Comparison of ENCODE assay signal across 8 cellular contexts in genomic region chr11:17979770-17980371, GRCh38. TPM values are rescaled to one million over a fixed set of nuclear protein-coding genes. Genes with fewer than 3 reads are reported as not detected.
DNase-seq lines count a peak whose midpoint lies in the region; ATAC-seq, FAIRE-seq and TF ChIP-seq lines count a peak whose summit lies in the region.

No MANE protein-coding gene starts in this region.

- H3K36me3 ChIP-seq in esophagus squamous epithelium = peaks cover 0 to 59% (median 3%) of the 10 kb centered on the region in 3 donors
- peaks cover 0 to 5% of the 10 kb centered on the region in 2 donors for H3K36me3 ChIP-seq in neuronal stem cell (replicated peaks in 1 of 2; ENCODE audit: control insufficient read depth in 2 of 2, insufficient read depth in 2 of 2, low read length in 2 of 2)
- H3K36me3 ChIP-seq in aorta (ENCODE audit: control insufficient read depth in 1 of 2, insufficient read depth in 2 of 2, low read length in 1 of 2) = peaks cover 2 to 11% of the 10 kb centered on the region in 2 donors

- H3K27me3 ChIP-seq in esophagus squamous epithelium = no peaks in the 10 kb centered on the region
- H3K27me3 ChIP-seq in neuronal stem cell (ENCODE audit: control insufficient read depth in 3 of 3, insufficient read depth in 3 of 3, low read depth in 1 of 3, low read length in 3 of 3) = no peaks in the 10 kb centered on the region
- no peaks in the 10 kb centered on the region for H3K27me3 ChIP-seq in aorta (ENCODE audit: control insufficient read depth in 1 of 2, insufficient read depth in 2 of 2, low read length in 1 of 2)

- no peak overlapping the region for H3K14ac ChIP-seq in neuronal stem cell (ENCODE audit: low read length)

- no peak overlapping the region for H2BK5ac ChIP-seq in neuronal stem cell (ENCODE audit: low read length)

- no peak overlapping the region for H2AK5ac ChIP-seq in neuronal stem cell (ENCODE audit: low read depth, low read length)

- no peak overlapping the region for H2BK15ac ChIP-seq in neuronal stem cell (ENCODE audit: low read length)

- H4K91ac ChIP-seq in neuronal stem cell (ENCODE audit: low read depth, low read length, poor library complexity) = no peak overlapping the region

- no peak overlapping the region for H3K27ac Mint-ChIP-seq in activated CD8-positive, alpha-beta T cell treated with anti-CD3 and anti-CD28 coated beads for 36 hours

- H3K4me1 Mint-ChIP-seq in activated CD8-positive, alpha-beta T cell treated with anti-CD3 and anti-CD28 coated beads for 36 hours (ENCODE audit: low read depth) = no peaks in the 10 kb centered on the region

- POLR2A ChIA-PET in activated CD8-positive, alpha-beta T cell treated with anti-CD3 and anti-CD28 coated beads for 36 hours (lab: Charles Lee) = interaction anchor here (1.7 kb wide), 1 partner anchor 11 kb away, joined by 5 read pairs; no protein-coding TSS in a partner anchor

- no peak overlapping the region for H2BK120ac ChIP-seq in neuronal stem cell (ENCODE audit: low read depth, low read length)

- no peak overlapping the region for H3K4ac ChIP-seq in neuronal stem cell (ENCODE audit: low read length)

- no peak overlapping the region for H2AFZ ChIP-seq in neuronal stem cell (ENCODE audit: low read length)

- H3K9me3 Mint-ChIP-seq in activated CD8-positive, alpha-beta T cell treated with anti-CD3 and anti-CD28 coated beads for 36 hours = no peaks in the 10 kb centered on the region

- peaks cover 0 to 19% (median 0%) of the 10 kb centered on the region in 3 donors for H3K4me1 ChIP-seq in esophagus squamous epithelium
- H3K4me1 ChIP-seq in neuronal stem cell (ENCODE audit: control insufficient read depth in 2 of 2, insufficient read depth in 1 of 2, low read depth in 1 of 2, low read length in 2 of 2) = no peaks in the 10 kb centered on the region
- peaks cover 0 to 4% of the 10 kb centered on the region in 2 donors for H3K4me1 ChIP-seq in aorta (ENCODE audit: control insufficient read depth in 1 of 2, insufficient read depth in 2 of 2, low read length in 2 of 2)

- no peak overlapping the region for H3K4me3 Mint-ChIP-seq in activated CD8-positive, alpha-beta T cell treated with anti-CD3 and anti-CD28 coated beads for 36 hours

- no peak overlapping the region for H3K27ac ChIP-seq in esophagus squamous epithelium
- no peak overlapping the region for H3K27ac ChIP-seq in neuronal stem cell (replicated peaks; ENCODE audit: low read length)
- H3K27ac ChIP-seq in aorta (ENCODE audit: low read depth in 1 of 2, low read length in 2 of 2) = no peak overlapping the region

- no peak overlapping the region for H3K4me2 ChIP-seq in neuronal stem cell (ENCODE audit: insufficient read depth, low read length, poor library complexity, severe bottlenecking)

- no peak overlapping the region for H3K18ac ChIP-seq in neuronal stem cell (ENCODE audit: low read length)

- intact Hi-C loops in activated CD8-positive, alpha-beta T cell treated with anti-CD3 and anti-CD28 coated beads for 36 hours (cut with micrococcal nuclease) = loop anchor here (2.0 kb wide), 2 partner anchors 249 to 381 kb away; no protein-coding TSS in a partner anchor
- intact Hi-C loops in esophagus squamous epithelium (cut with DNase I) = loop anchor here (5.0 kb wide), 2 partner anchors 248 to 383 kb away; partner anchors contain the start of gene KCNC1
- intact Hi-C loops in aorta (cut with DNase I) = loop anchor here (1.0 to 10.0 kb wide), 4 partner anchors 215 to 381 kb away; no protein-coding TSS in a partner anchor

- peak; percentile 77 for ATAC-seq in activated CD8-positive, alpha-beta T cell treated with anti-CD3 and anti-CD28 coated beads for 36 hours
- no peak for ATAC-seq in aorta (ENCODE audit: low FRiP score)
- no peak for ATAC-seq in HG02571 (IDR thresholded peaks at IDR 0.05; ENCODE audit: unreplicated experiment)

- H4K8ac ChIP-seq in neuronal stem cell (ENCODE audit: low read depth, low read length) = no peak overlapping the region

- H3K79me1 ChIP-seq in neuronal stem cell (ENCODE audit: low read depth, low read length) = no peaks in the 10 kb centered on the region

- no peak overlapping the region for H2BK12ac ChIP-seq in neuronal stem cell (ENCODE audit: low read length)

- no peaks in the 10 kb centered on the region for H3K27me3 Mint-ChIP-seq in activated CD8-positive, alpha-beta T cell treated with anti-CD3 and anti-CD28 coated beads for 36 hours

- 31 to 34% methylated on average over 7 of the region's 7 CpGs for WGBS in esophagus squamous epithelium, 2 donors
- no CpG with 5 or more reads among the region's 7 CpGs for WGBS in neuronal stem cell (ENCODE audit: extremely low coverage in 2 of 2, insufficient read length in 2 of 2, insufficient replicate concordance in 1 of 2), 2 donors
- WGBS in aorta, 2 donors = 38 to 39% methylated on average over 7 of the region's 7 CpGs

- no peak overlapping the region for H3K9ac ChIP-seq in neuronal stem cell (ENCODE audit: low read depth, low read length, poor library complexity)

- FAIRE-seq in GM12891 (lab: Jason Lieb, UNC) = peak; percentile 82

- no peaks in the 10 kb centered on the region for H3K9me3 ChIP-seq in esophagus squamous epithelium
- no peaks in the 10 kb centered on the region for H3K9me3 ChIP-seq in neuronal stem cell (replicated peaks in 1 of 2; ENCODE audit: control insufficient read depth in 2 of 2, insufficient read depth in 1 of 2, low read depth in 1 of 2, low read length in 2 of 2)
- no peaks in the 10 kb centered on the region for H3K9me3 ChIP-seq in aorta (ENCODE audit: control insufficient read depth, low read length)

- peak; percentile 98 for TF ChIP-seq CTCF in activated CD8-positive, alpha-beta T cell treated with anti-CD3 and anti-CD28 coated beads for 36 hours (IDR thresholded peaks at IDR 0.05)
- peak; percentile 85 to 97 (median 89) for TF ChIP-seq CTCF in esophagus squamous epithelium (IDR thresholded peaks at IDR 0.05)

- no peak overlapping the region for H3K23ac ChIP-seq in neuronal stem cell (ENCODE audit: low read depth, low read length, poor library complexity)

- no peak overlapping the region for H3K4me3 ChIP-seq in esophagus squamous epithelium
- no peak overlapping the region for H3K4me3 ChIP-seq in neuronal stem cell (ENCODE audit: low read length in 2 of 2)
- no peak overlapping the region for H3K4me3 ChIP-seq in aorta (ENCODE audit: low read length in 2 of 2)

- DNase-seq in AG20443 (ENCODE audit: low spot score) = peak; percentile 57
- peak; percentile 19 for DNase-seq in GM12891 (ENCODE audit: insufficient read length, low spot score)
- peak; percentile 65 for DNase-seq in NCI-H2227 (lab: John Stamatoyannopoulos, UW; ENCODE audit: unreplicated experiment)
- peak; percentile 39 for DNase-seq in activated CD8-positive, alpha-beta T cell treated with anti-CD3 and anti-CD28 coated beads for 36 hours
- DNase-seq in esophagus squamous epithelium (lab: John Stamatoyannopoulos, UW) = no peak
- DNase-seq in neuronal stem cell (ENCODE audit: low spot score) = peak; percentile 44
- no peak for DNase-seq in aorta

- CTCF ChIA-PET in activated CD8-positive, alpha-beta T cell treated with anti-CD3 and anti-CD28 coated beads for 36 hours (lab: Charles Lee) = interaction anchor here (0.7 to 7.6 kb wide), 14 partner anchors 8 to 381 kb away, joined by 3 to 147 read pairs (median 4); partner anchors contain the start of gene KCNC1

- peaks cover 37% of the 10 kb centered on the region for H3K36me3 Mint-ChIP-seq in activated CD8-positive, alpha-beta T cell treated with anti-CD3 and anti-CD28 coated beads for 36 hours (ENCODE audit: low read depth)

- TF ChIP-seq POLR2A in GM12891 (IDR thresholded peaks at IDR 0.05; ENCODE audit: low read depth, low read length) (no peak), esophagus squamous epithelium (IDR thresholded peaks at IDR 0.05) (no peak)

TF ChIP-seq in GM12891, 5 proteins besides CTCF, POLR2A, EP300 and RAD21:
- TF ChIP-seq SPI1 (IDR thresholded peaks at IDR 0.05; ENCODE audit: low read depth, low read length) (no peak), POLR2AphosphoS5 (IDR thresholded peaks at IDR 0.05; ENCODE audit: low read depth, low read length) (no peak), POU2F2 (IDR thresholded peaks at IDR 0.05; ENCODE audit: low read depth, low read length) (peak; percentile 13; the same call in 1 of the 2 replicates), PAX5 (IDR thresholded peaks at IDR 0.05; ENCODE audit: insufficient read depth, low read length, severe bottlenecking) (no peak), TAF1 (IDR thresholded peaks at IDR 0.05; ENCODE audit: low read depth, low read length) (no peak)

RNA-seq across cellular contexts. Expression of gene SERGEF, which starts 33.0 kb away (rescaled TPM):
- 29.8 TPM for polyA plus RNA-seq in GM12891 (2012; ENCODE audit: low read depth, missing spikeins)
- total RNA-seq in activated CD8-positive, alpha-beta T cell treated with anti-CD3 and anti-CD28 coated beads for 36 hours = 10 to 100 TPM; 56.2 to 64.4 TPM
- 10 to 100 TPM in 3 of 4 donors, 1 to 10 TPM in 1; 4.2 to 35.7 (median 13.4) TPM for total RNA-seq in esophagus squamous epithelium
- polyA plus RNA-seq in neuronal stem cell (2013, experiment 1 of 2) = 42.9 TPM
- 44.8 TPM for polyA plus RNA-seq in neuronal stem cell (2013, experiment 2 of 2)
- 10 to 100 TPM; 43.1 to 48.3 TPM for total RNA-seq in aorta
- 100 to 1,000 TPM in 1 of 2 donors, 10 to 100 TPM in 1; 97.3 to 137 TPM for polyA plus RNA-seq in aorta

Comparison
In these comparisons a context has a peak if more than half of its experiments do, and no peak if none do; other contexts are left out.
1. DNase-seq: peak in AG20443 (single experiment), GM12891 (single experiment), NCI-H2227 (single experiment), activated CD8-positive, alpha-beta T cell treated with anti-CD3 and anti-CD28 coated beads for 36 hours (single experiment) and neuronal stem cell (single experiment); none in esophagus squamous epithelium (single experiment) and aorta (0 of 2).